Comparison of ENCODE assay signal across 8 cellular contexts in the genomic region with DNA sequence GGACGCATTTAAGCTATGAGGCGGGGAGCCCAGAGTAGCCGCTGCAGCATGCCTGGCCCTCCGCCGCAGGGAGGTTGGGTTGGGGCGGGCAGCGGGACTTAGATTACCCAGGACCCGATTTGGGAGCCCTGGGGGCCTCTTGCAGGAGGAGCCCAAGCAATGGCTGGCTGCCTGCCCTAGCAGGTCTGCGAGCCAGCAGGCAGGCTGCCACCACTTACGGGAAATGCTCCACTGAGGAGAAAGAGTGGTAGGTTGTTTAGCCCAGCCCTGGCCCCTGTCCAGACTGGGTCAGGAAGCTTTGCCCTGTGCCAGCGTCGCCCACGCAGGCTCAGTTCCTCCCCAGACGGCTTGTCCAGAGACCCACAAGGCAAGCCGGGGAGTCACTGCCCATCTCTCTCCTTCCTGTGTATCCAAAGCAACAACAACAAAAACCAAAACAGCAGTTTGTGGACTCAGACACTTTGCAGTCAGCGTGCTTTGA. TPM values are rescaled to one million over a fixed set of nuclear protein-coding genes. Genes with fewer than 3 reads are reported as not detected.
DNase-seq lines count a peak whose midpoint lies in the region; ATAC-seq and TF ChIP-seq lines count a peak whose summit lies in the region.

No MANE protein-coding gene starts in this region.

- no peak overlapping the region for H3K27ac ChIP-seq in naive thymus-derived CD4-positive, alpha-beta T cell (ENCODE audit: low read depth, low read length)

- H3K36me3 Mint-ChIP-seq in Calu3 (ENCODE audit: insufficient read depth, unreplicated experiment) = peaks cover 10% of the 10 kb centered on the region
- H3K36me3 Mint-ChIP-seq in naive thymus-derived CD4-positive, alpha-beta T cell = no peaks in the 10 kb centered on the region

- intact Hi-C loops in Calu3 (cut with micrococcal nuclease; ENCODE audit: unreplicated experiment) = loop anchor here (2.0 kb wide), 1 partner anchor 24 kb away; no protein-coding TSS in a partner anchor
- intact Hi-C loops in naive thymus-derived CD4-positive, alpha-beta T cell (cut with micrococcal nuclease) = no loop called here

- no peak for TF ChIP-seq CTCF in Calu3 (IDR thresholded peaks at IDR 0.05; ENCODE audit: unreplicated experiment)

- peaks cover 21% of the 10 kb centered on the region for H3K4me1 Mint-ChIP-seq in Calu3 (ENCODE audit: low read depth, unreplicated experiment)
- no peaks in the 10 kb centered on the region for H3K4me1 Mint-ChIP-seq in naive thymus-derived CD4-positive, alpha-beta T cell

- peak overlapping the region; percentile 61 for H3K4me3 Mint-ChIP-seq in Calu3 (ENCODE audit: low read depth, unreplicated experiment)
- H3K4me3 Mint-ChIP-seq in naive thymus-derived CD4-positive, alpha-beta T cell = no peak overlapping the region

- no TSS peak for BruUV-seq in Calu3 (replicated peaks; lab: Mats Ljungman, UMichigan)

- no peak overlapping the region for H3K4me3 ChIP-seq in naive thymus-derived CD4-positive, alpha-beta T cell (ENCODE audit: low read length)

- CTCF ChIA-PET in Calu3 (lab: Charles Lee) = interaction anchor here (0.5 to 1.5 kb wide), 7 partner anchors 29 to 528 kb away, joined by 3 to 7 read pairs (median 3); a partner anchor contains a TSS
- CTCF ChIA-PET in naive thymus-derived CD4-positive, alpha-beta T cell (lab: Charles Lee) = no interaction called here

- H3K27me3 ChIP-seq in naive thymus-derived CD4-positive, alpha-beta T cell (ENCODE audit: control insufficient read depth in 2 of 2, insufficient read depth in 2 of 2, low read length in 2 of 2) = no peaks in the 10 kb centered on the region

- peak; percentile 68 for ATAC-seq in naive thymus-derived CD4-positive, alpha-beta T cell
- ATAC-seq in HG02981 (IDR thresholded peaks at IDR 0.05; ENCODE audit: unreplicated experiment) = no peak
- ATAC-seq in HG02642 (IDR thresholded peaks at IDR 0.05; ENCODE audit: poor library complexity, unreplicated experiment) = no peak

- H3K36me3 ChIP-seq in naive thymus-derived CD4-positive, alpha-beta T cell (ENCODE audit: control insufficient read depth in 2 of 3, insufficient read depth in 3 of 3, low read length in 3 of 3) = no peaks in the 10 kb centered on the region

- DNase-seq in Calu3 = peak; percentile 79
- DNase-seq in RPMI8226 = peak; percentile 86
- DNase-seq in fibroblast of gingiva (ENCODE audit: low read depth) = peak; percentile 96
- DNase-seq in naive thymus-derived CD4-positive, alpha-beta T cell = no peak
- no peak for DNase-seq in NCI-H146 treated with DMSO at 0.1 percent for 48 hours (lab: John Stamatoyannopoulos, UW; ENCODE audit: unreplicated experiment)
- DNase-seq in effector CD8-positive, alpha-beta T cell (lab: John Stamatoyannopoulos, UW) = no peak

- no peaks in the 10 kb centered on the region for H3K27me3 Mint-ChIP-seq in Calu3 (ENCODE audit: unreplicated experiment)
- H3K27me3 Mint-ChIP-seq in naive thymus-derived CD4-positive, alpha-beta T cell = peaks cover 0 to 19% (median under 1%) of the 10 kb centered on the region in 5 donors

- POLR2A ChIA-PET in naive thymus-derived CD4-positive, alpha-beta T cell (lab: Charles Lee) = no interaction called here

- no peaks in the 10 kb centered on the region for H3K9me3 ChIP-seq in naive thymus-derived CD4-positive, alpha-beta T cell (ENCODE audit: control insufficient read depth in 2 of 3, low read length in 3 of 3)

- H3K27ac Mint-ChIP-seq in Calu3 (ENCODE audit: unreplicated experiment) = peak overlapping the region; percentile 57
- H3K27ac Mint-ChIP-seq in naive thymus-derived CD4-positive, alpha-beta T cell = no peak overlapping the region

- no peaks in the 10 kb centered on the region for H3K9me3 Mint-ChIP-seq in Calu3 (ENCODE audit: low read depth, unreplicated experiment)
- H3K9me3 Mint-ChIP-seq in naive thymus-derived CD4-positive, alpha-beta T cell = peaks cover 0 to 1% (median 0%) of the 10 kb centered on the region in 11 donors

- H3K4me1 ChIP-seq in naive thymus-derived CD4-positive, alpha-beta T cell (ENCODE audit: control insufficient read depth in 2 of 2, insufficient read depth in 2 of 2, low read length in 2 of 2) = no peaks in the 10 kb centered on the region

RNA-seq across cellular contexts. Expression of a gene that starts 10.3 kb away (rescaled TPM):
- total RNA-seq in Calu3 (2022) = 0.21 TPM in 1 of 2 replicates, not detected in the other
- total RNA-seq in naive thymus-derived CD4-positive, alpha-beta T cell = under 1 TPM in 1 of 5 experiments, not detected in 4; 0.10 TPM
- under 1 TPM; 0.15 to 0.17 TPM for polyA plus RNA-seq in naive thymus-derived CD4-positive, alpha-beta T cell

RNA-seq across cellular contexts. Expression of a gene that starts 48.1 kb away (rescaled TPM):
- 16.3 and 22.4 TPM in 2 replicates for total RNA-seq in Calu3 (2022)
- total RNA-seq in naive thymus-derived CD4-positive, alpha-beta T cell = 10 to 100 TPM in 2 of 5 experiments, 1 to 10 TPM in 3; 1.0 to 72.1 (median 6.7) TPM
- polyA plus RNA-seq in naive thymus-derived CD4-positive, alpha-beta T cell = under 1 TPM; 0.12 to 0.27 TPM

Comparison
In these comparisons a context has a peak if more than half of its experiments do, and no peak if none do; other contexts are left out.
1. DNase-seq: peak in Calu3 (single experiment), RPMI8226 (single experiment) and fibroblast of gingiva (single experiment); none in naive thymus-derived CD4-positive, alpha-beta T cell (0 of 9), NCI-H146 treated with DMSO at 0.1 percent for 48 hours (single experiment) and effector CD8-positive, alpha-beta T cell (single experiment).